ENCODE assay signal across 14 cellular contexts in genomic region chr15:31387101-31387482, GRCh38.
DNase-seq lines count a peak whose midpoint lies in the region; ATAC-seq lines count a peak whose summit lies in the region.
"Had no signal": no experiment of that assay in that cellular context is flagged by ENCODE, and none has a peak within 500 bp of the region (broad histone marks: within the 10 kb centered on the region; RNA-seq: fewer than 3 reads in every experiment).

No MANE protein-coding gene starts in this region.

- CTCF ChIA-PET in CD8-positive, alpha-beta memory T cell (lab: Charles Lee), result interaction anchor here (0.7 to 5.8 kb wide), 7 partner anchors 19 to 172 kb away, joined by 3 to 29 read pairs (median 4); no protein-coding TSS in a partner anchor

- peaks cover 60% of the 10 kb centered on the region for H3K4me1 ChIP-seq in CD8-positive, alpha-beta memory T cell (ENCODE audit: insufficient read depth, low read length)
- H3K4me1 ChIP-seq: HAP-1 had no signal

- H3K27ac Mint-ChIP-seq in CD8-positive, alpha-beta memory T cell, result peak overlapping the region; percentile 84 to 96 (median 95)
- H3K27ac Mint-ChIP-seq in activated T-helper 1 cell treated with anti-CD3 and anti-CD28 coated beads, Interleukin-12 subunit alpha, Interleukin-12 subunit beta, Interleukin-2, Interleukin-4 antibody, amounts not matched to agents 30 ng/mL and 10 ng/mL and 1 ng/mL, durations not matched to agents 14 hours and 24 hours and 36 hours, result peak overlapping the region; percentile 55
- H3K27ac Mint-ChIP-seq in natural killer cell treated with Interleukin-12 subunit alpha and Interleukin-12 subunit beta and Interleukin-15 and Interleukin-18, amount 100 ng/mL, for 72 hours, result peak overlapping the region; percentile 82 to 91
- H3K27ac Mint-ChIP-seq: endodermal cell had no signal

- peak overlapping the region; percentile 13 for H3K4me3 ChIP-seq in CD8-positive, alpha-beta memory T cell (ENCODE audit: low read length)
- H3K4me3 ChIP-seq: gastroesophageal sphincter, GM12878, HAP-1 had no signal

- no peaks in the 10 kb centered on the region for H3K36me3 ChIP-seq in CD8-positive, alpha-beta memory T cell (ENCODE audit: insufficient read depth, low read length)
- H3K36me3 ChIP-seq: HAP-1 had no signal

- H3K4me1 Mint-ChIP-seq in CD8-positive, alpha-beta memory T cell, result peaks cover 71 to 83% (median 79%) of the 10 kb centered on the region in 3 donors
- H3K4me1 Mint-ChIP-seq in activated T-helper 1 cell treated with anti-CD3 and anti-CD28 coated beads, Interleukin-12 subunit alpha, Interleukin-12 subunit beta, Interleukin-2, Interleukin-4 antibody, amounts not matched to agents 30 ng/mL and 10 ng/mL and 1 ng/mL, durations not matched to agents 14 hours and 24 hours and 36 hours (ENCODE audit: low read depth), result peaks cover 65% of the 10 kb centered on the region
- H3K4me1 Mint-ChIP-seq in natural killer cell treated with Interleukin-12 subunit alpha and Interleukin-12 subunit beta and Interleukin-15 and Interleukin-18, amount 100 ng/mL, for 72 hours (ENCODE audit: low read depth in 2 of 2), result peaks cover 61 to 68% of the 10 kb centered on the region in 2 donors

- intact Hi-C loops in activated T-helper 1 cell treated with anti-CD3 and anti-CD28 coated beads, Interleukin-12 subunit alpha, Interleukin-12 subunit beta, Interleukin-2, Interleukin-4 antibody, amounts not matched to agents 30 ng/mL and 10 ng/mL and 1 ng/mL, durations not matched to agents 14 hours and 24 hours and 36 hours (cut with micrococcal nuclease), result loop anchor here (1.0 kb wide), 1 partner anchor 21 kb away; no protein-coding TSS in a partner anchor

- H3K27ac ChIP-seq in CD8-positive, alpha-beta memory T cell (ENCODE audit: low read depth, low read length), result peak overlapping the region; percentile 17

- peak; percentile 9 for DNase-seq in AG20443 (ENCODE audit: low spot score)
- peak in 1 of 5 donors; percentile 64 for DNase-seq in CD8-positive, alpha-beta memory T cell
- DNase-seq in activated T-helper 1 cell treated with anti-CD3 and anti-CD28 coated beads, Interleukin-12 subunit alpha, Interleukin-12 subunit beta, Interleukin-2, Interleukin-4 antibody, amounts not matched to agents 30 ng/mL and 10 ng/mL and 1 ng/mL, durations not matched to agents 14 hours and 24 hours and 36 hours (ENCODE audit: low spot score), result no peak
- no peak for DNase-seq in natural killer cell treated with Interleukin-12 subunit alpha and Interleukin-12 subunit beta and Interleukin-15 and Interleukin-18, amount 100 ng/mL, for 72 hours (ENCODE audit: low spot score)
- no peak for DNase-seq in NCI-H82 (lab: John Stamatoyannopoulos, UW)
- DNase-seq in NCI-H2107 (lab: John Stamatoyannopoulos, UW), result no peak
- DNase-seq: endodermal cell, spleen, T-helper 9 cell had no signal

- H3K9me3 Mint-ChIP-seq in CD8-positive, alpha-beta memory T cell, result no peaks in the 10 kb centered on the region
- H3K9me3 Mint-ChIP-seq in activated T-helper 1 cell treated with anti-CD3 and anti-CD28 coated beads, Interleukin-12 subunit alpha, Interleukin-12 subunit beta, Interleukin-2, Interleukin-4 antibody, amounts not matched to agents 30 ng/mL and 10 ng/mL and 1 ng/mL, durations not matched to agents 14 hours and 24 hours and 36 hours, result peaks cover 4% of the 10 kb centered on the region
- no peaks in the 10 kb centered on the region for H3K9me3 Mint-ChIP-seq in natural killer cell treated with Interleukin-12 subunit alpha and Interleukin-12 subunit beta and Interleukin-15 and Interleukin-18, amount 100 ng/mL, for 72 hours

- H3K27me3 Mint-ChIP-seq in CD8-positive, alpha-beta memory T cell, result peaks cover 0 to 2% of the 10 kb centered on the region in 2 donors
- H3K27me3 Mint-ChIP-seq in activated T-helper 1 cell treated with anti-CD3 and anti-CD28 coated beads, Interleukin-12 subunit alpha, Interleukin-12 subunit beta, Interleukin-2, Interleukin-4 antibody, amounts not matched to agents 30 ng/mL and 10 ng/mL and 1 ng/mL, durations not matched to agents 14 hours and 24 hours and 36 hours (ENCODE audit: insufficient read depth), result no peaks in the 10 kb centered on the region
- H3K27me3 Mint-ChIP-seq in natural killer cell treated with Interleukin-12 subunit alpha and Interleukin-12 subunit beta and Interleukin-15 and Interleukin-18, amount 100 ng/mL, for 72 hours, result no peaks in the 10 kb centered on the region
- H3K27me3 Mint-ChIP-seq: activated CD4-positive, alpha-beta T cell treated with anti-CD3 and anti-CD28 coated beads for 36 hours had no signal

- peak; percentile 46 to 56 for ATAC-seq in natural killer cell treated with Interleukin-12 subunit alpha and Interleukin-12 subunit beta and Interleukin-15 and Interleukin-18, amount 100 ng/mL, for 72 hours
- no peak for ATAC-seq in HG03565 (IDR thresholded peaks at IDR 0.05; ENCODE audit: unreplicated experiment)
- ATAC-seq: gastroesophageal sphincter, GM12878 had no signal

- peaks cover 0 to 16% (median 1%) of the 10 kb centered on the region in 3 donors for H3K36me3 Mint-ChIP-seq in CD8-positive, alpha-beta memory T cell
- H3K36me3 Mint-ChIP-seq in activated T-helper 1 cell treated with anti-CD3 and anti-CD28 coated beads, Interleukin-12 subunit alpha, Interleukin-12 subunit beta, Interleukin-2, Interleukin-4 antibody, amounts not matched to agents 30 ng/mL and 10 ng/mL and 1 ng/mL, durations not matched to agents 14 hours and 24 hours and 36 hours (ENCODE audit: low read depth), result peaks cover 16% of the 10 kb centered on the region
- H3K36me3 Mint-ChIP-seq in natural killer cell treated with Interleukin-12 subunit alpha and Interleukin-12 subunit beta and Interleukin-15 and Interleukin-18, amount 100 ng/mL, for 72 hours, result peaks cover 5% of the 10 kb centered on the region

- POLR2A ChIA-PET in CD8-positive, alpha-beta memory T cell (lab: Charles Lee), result interaction anchor here (1.1 to 1.8 kb wide), 4 partner anchors 48 to 86 kb away, joined by 3 to 10 read pairs (median 6); partner anchors contain the start of gene KLF13

- peak overlapping the region; percentile 72 to 88 (median 82) for H3K4me3 Mint-ChIP-seq in CD8-positive, alpha-beta memory T cell
- H3K4me3 Mint-ChIP-seq in activated T-helper 1 cell treated with anti-CD3 and anti-CD28 coated beads, Interleukin-12 subunit alpha, Interleukin-12 subunit beta, Interleukin-2, Interleukin-4 antibody, amounts not matched to agents 30 ng/mL and 10 ng/mL and 1 ng/mL, durations not matched to agents 14 hours and 24 hours and 36 hours, result peak overlapping the region; percentile 59
- peak overlapping the region; percentile 44 for H3K4me3 Mint-ChIP-seq in natural killer cell treated with Interleukin-12 subunit alpha and Interleukin-12 subunit beta and Interleukin-15 and Interleukin-18, amount 100 ng/mL, for 72 hours
- H3K4me3 Mint-ChIP-seq: activated CD4-positive, alpha-beta T cell treated with anti-CD3 and anti-CD28 coated beads for 36 hours; endodermal cell had no signal

- H3K27me3 ChIP-seq in CD8-positive, alpha-beta memory T cell (ENCODE audit: insufficient read depth, low read length, poor library complexity, severe bottlenecking), result no peaks in the 10 kb centered on the region
- H3K27me3 ChIP-seq: gastroesophageal sphincter had no signal

- H3K9me3 ChIP-seq in CD8-positive, alpha-beta memory T cell (ENCODE audit: low read length), result no peaks in the 10 kb centered on the region
- H3K9me3 ChIP-seq: gastroesophageal sphincter, HAP-1 had no signal
